ENCODE assay signal across 8 cellular contexts in genomic region chr7:121395961-121396757, GRCh38. TPM values are rescaled to one million over a fixed set of nuclear protein-coding genes. Genes with fewer than 3 reads are reported as not detected.
DNase-seq lines count a peak whose midpoint lies in the region; ATAC-seq and TF ChIP-seq lines count a peak whose summit lies in the region.

A gene with protein sequence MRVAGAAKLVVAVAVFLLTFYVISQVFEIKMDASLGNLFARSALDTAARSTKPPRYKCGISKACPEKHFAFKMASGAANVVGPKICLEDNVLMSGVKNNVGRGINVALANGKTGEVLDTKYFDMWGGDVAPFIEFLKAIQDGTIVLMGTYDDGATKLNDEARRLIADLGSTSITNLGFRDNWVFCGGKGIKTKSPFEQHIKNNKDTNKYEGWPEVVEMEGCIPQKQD (minus strand): TSS chr7:121396308. CDS start chr7:121382969, 13,339 bp downstream.

- H3K36me3 ChIP-seq in BLaER1 (peaks cover 16% of the 10 kb centered on the region), left lung (no peaks in the 10 kb centered on the region)

- H3K36me3 Mint-ChIP-seq in activated CD4-positive, alpha-beta T cell treated with anti-CD3 and anti-CD28 coated beads, Interleukin-2, amount 10 ng/mL, durations not matched to agents 7 days and 5 days (ENCODE audit: low read depth), result peaks cover 16% of the 10 kb centered on the region

- H3K27ac ChIP-seq in BLaER1 (peak within 1 kb of the TSS; percentile 90), left lung (peak within 1 kb of the TSS; percentile 81 to 86)

- intact Hi-C loops in left lung (cut with DNase I), result no loop called here

- no peaks in the 10 kb centered on the region for H3K27me3 ChIP-seq in BLaER1
- no peaks in the 10 kb centered on the region for H3K27me3 ChIP-seq in left lung

- peak within 1 kb of the TSS; percentile 84 for H3K4me2 ChIP-seq in BLaER1

- H3K9me3 ChIP-seq in BLaER1, result peaks cover 11% of the 10 kb centered on the region; the same call in 1 of the 2 replicates
- H3K9me3 ChIP-seq in left lung, result no peaks in the 10 kb centered on the region

- H3K27ac Mint-ChIP-seq in activated CD4-positive, alpha-beta T cell treated with anti-CD3 and anti-CD28 coated beads, Interleukin-2, amount 10 ng/mL, durations not matched to agents 7 days and 5 days, result peak within 1 kb of the TSS; percentile 86

- CTCF ChIA-PET in activated CD4-positive, alpha-beta T cell treated with anti-CD3 and anti-CD28 coated beads, Interleukin-2, amount 10 ng/mL, durations not matched to agents 7 days and 5 days (lab: Charles Lee), result interaction anchor here (0.6 to 2.7 kb wide), 30 partner anchors 8 to 162 kb away, joined by 3 to 30 read pairs (median 6); no protein-coding TSS in a partner anchor

- DNase-seq in GM19238 (ENCODE audit: insufficient read length, low spot score) (peak; percentile 88), NCI-H524 treated with DMSO at 0.1 percent for 48 hours (lab: John Stamatoyannopoulos, UW) (peak; percentile 39), dedifferentiated amniotic fluid mesenchymal stem cell (ENCODE audit: extremely low spot score) (peak; percentile 89), left lung (peak; percentile 94 to 96)
- peak; percentile 68 for DNase-seq in activated CD4-positive, alpha-beta T cell treated with anti-CD3 and anti-CD28 coated beads, Interleukin-2, amount 10 ng/mL, durations not matched to agents 7 days and 5 days
- DNase-seq in stimulated activated CD4-positive, alpha-beta T cell treated with anti-CD3 and anti-CD28 coated beads, Interleukin-2, amount 100 ng/mL, for 48 hours, result peak; percentile 85 to 90

- peak; percentile 98 to 99 for TF ChIP-seq CTCF in left lung (IDR thresholded peaks at IDR 0.05)

- H3K9me3 Mint-ChIP-seq in activated CD4-positive, alpha-beta T cell treated with anti-CD3 and anti-CD28 coated beads, Interleukin-2, amount 10 ng/mL, durations not matched to agents 7 days and 5 days, result no peaks in the 10 kb centered on the region

- peak within 1 kb of the TSS; percentile 91 for H3K9ac ChIP-seq in BLaER1

- H4K20me1 ChIP-seq in BLaER1, result peaks cover 39% of the 10 kb centered on the region

- H3K4me3 ChIP-seq in BLaER1, result peak within 1 kb of the TSS; percentile 99
- peak within 1 kb of the TSS; percentile 74 to 80 for H3K4me3 ChIP-seq in left lung

- H3K4me1 Mint-ChIP-seq in activated CD4-positive, alpha-beta T cell treated with anti-CD3 and anti-CD28 coated beads, Interleukin-2, amount 10 ng/mL, durations not matched to agents 7 days and 5 days, result peaks cover 25% of the 10 kb centered on the region

- ATAC-seq in HG03442 (IDR thresholded peaks at IDR 0.05; ENCODE audit: unreplicated experiment), result peak; percentile 78
- ATAC-seq in left lung, result peak; percentile 99

- POLR2A ChIA-PET in activated CD4-positive, alpha-beta T cell treated with anti-CD3 and anti-CD28 coated beads, Interleukin-2, amount 10 ng/mL, durations not matched to agents 7 days and 5 days (lab: Charles Lee), result no interaction called here

- no peaks in the 10 kb centered on the region for H3K27me3 Mint-ChIP-seq in activated CD4-positive, alpha-beta T cell treated with anti-CD3 and anti-CD28 coated beads, Interleukin-2, amount 10 ng/mL, durations not matched to agents 7 days and 5 days

- H3K4me1 ChIP-seq in BLaER1 (peaks cover 43% of the 10 kb centered on the region), left lung (peaks cover 0 to 23% of the 10 kb centered on the region in 2 donors)

- H3K4me3 Mint-ChIP-seq in activated CD4-positive, alpha-beta T cell treated with anti-CD3 and anti-CD28 coated beads, Interleukin-2, amount 10 ng/mL, durations not matched to agents 7 days and 5 days, result peak within 1 kb of the TSS; percentile 81

RNA-seq across cellular contexts. Expression of the gene that starts here (rescaled TPM):
- total RNA-seq in activated CD4-positive, alpha-beta T cell treated with anti-CD3 and anti-CD28 coated beads, Interleukin-2, amount 10 ng/mL, durations not matched to agents 7 days and 5 days, result 10 to 100 TPM; 12.2 to 15.6 TPM
- total RNA-seq in left lung, result 10 to 100 TPM; 44.1 to 48.6 TPM

Comparison
In these comparisons a context has a peak if more than half of its experiments do, and no peak if none do; other contexts are left out.
1. Peak in every context shown above with its lines: DNase-seq, ATAC-seq, H3K4me3 ChIP-seq and H3K27ac ChIP-seq.
2. DNase-seq: peak in every context shown above with its lines; median percentile 95 in left lung; 89 in dedifferentiated amniotic fluid mesenchymal stem cell; 88 in GM19238; 88 in stimulated activated CD4-positive, alpha-beta T cell treated with anti-CD3 and anti-CD28 coated beads, Interleukin-2, amount 100 ng/mL, for 48 hours; 68 in activated CD4-positive, alpha-beta T cell treated with anti-CD3 and anti-CD28 coated beads, Interleukin-2, amount 10 ng/mL, durations not matched to agents 7 days and 5 days; 39 in NCI-H524 treated with DMSO at 0.1 percent for 48 hours.